In the genomic region with DNA sequence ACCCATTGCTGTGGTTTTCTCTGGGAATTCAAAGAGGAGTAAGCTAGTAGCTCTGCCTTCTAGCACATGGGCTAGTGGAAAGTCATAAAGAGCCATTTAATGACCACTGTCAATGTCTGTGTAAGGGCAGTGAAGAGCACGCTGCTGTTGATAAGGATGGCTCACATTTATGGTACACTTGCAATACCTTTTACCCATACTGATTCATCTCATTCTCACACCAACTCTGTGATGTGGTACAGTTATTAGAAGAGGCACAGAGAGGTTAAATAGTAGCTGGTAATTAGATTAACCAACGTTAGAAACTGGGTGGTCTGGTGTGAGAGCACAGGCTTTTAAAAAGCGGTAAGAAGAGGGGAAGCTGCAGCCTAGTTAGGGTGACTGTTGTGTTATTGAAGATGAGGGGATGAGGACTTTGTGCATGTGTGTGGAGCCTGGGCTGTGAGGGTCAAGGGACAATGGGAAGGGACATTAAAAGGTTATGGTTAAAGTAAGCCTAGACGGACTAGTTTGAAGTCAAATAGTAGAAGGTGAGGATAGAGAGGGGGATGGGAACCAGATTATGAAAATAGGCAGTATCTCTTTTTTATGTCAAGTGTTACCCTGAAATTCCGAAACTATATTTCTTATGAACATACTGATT, we compare ENCODE assay signal across 16 cellular contexts. TPM values are rescaled to one million over a fixed set of nuclear protein-coding genes. Genes with fewer than 3 reads are reported as not detected.
DNase-seq lines count a peak whose midpoint lies in the region; ATAC-seq, FAIRE-seq and TF ChIP-seq lines count a peak whose summit lies in the region.
"Had no signal": no experiment of that assay in that cellular context is flagged by ENCODE, and none has a peak within 500 bp of the region (broad histone marks: within the 10 kb centered on the region; RNA-seq: fewer than 3 reads in every experiment).

No MANE protein-coding gene starts in this region.

- POLR2A ChIA-PET in A549 (lab: Yijun Ruan, JAX): no interaction called here

- H3K36me3 Mint-ChIP-seq in Calu3 (ENCODE audit: insufficient read depth, unreplicated experiment): peaks cover 62% of the 10 kb centered on the region

- H3K27ac Mint-ChIP-seq in Calu3 (ENCODE audit: unreplicated experiment): peak overlapping the region; percentile 25
- H3K27ac Mint-ChIP-seq: HFFc6 had no signal

- TF ChIP-seq EP300 in A549 (IDR thresholded peaks at IDR 0.05): no peak

- WGBS in A549 (ENCODE audit: missing lambda C conversion rate): 64% methylated on average over 5 of the region's 5 CpGs

- H3K9me3 Mint-ChIP-seq in Calu3 (ENCODE audit: low read depth, unreplicated experiment): peaks cover 17% of the 10 kb centered on the region

- no peak for FAIRE-seq in A549 (lab: Jason Lieb, UNC)
- FAIRE-seq: GM19239 had no signal

- no TSS peak for BruUV-seq in Calu3 (replicated peaks; lab: Mats Ljungman, UMichigan)

- TF ChIP-seq RAD21 in A549 (conservative IDR thresholded peaks at IDR 0.05 in 1 of 2, IDR thresholded peaks at IDR 0.05 in 1 of 2): no peak

- H3K9me3 ChIP-seq in A549 (peaks cover 17% of the 10 kb centered on the region), mucosa of descending colon (no peaks in the 10 kb centered on the region)
- H3K9me3 ChIP-seq: left lung, ovary had no signal

- H3K4me3 Mint-ChIP-seq in Calu3 (ENCODE audit: low read depth, unreplicated experiment): peak overlapping the region; percentile 15
- H3K4me3 Mint-ChIP-seq: brain, HFFc6 had no signal

- peaks cover 68% of the 10 kb centered on the region for H3K4me1 Mint-ChIP-seq in Calu3 (ENCODE audit: low read depth, unreplicated experiment)

- H3K27ac ChIP-seq in A549: peak overlapping the region; percentile 74 to 87
- H3K27ac ChIP-seq: left lung, ovary had no signal

- H3K4me1 ChIP-seq in A549: peaks cover 51% of the 10 kb centered on the region
- peaks cover 60% of the 10 kb centered on the region for H3K4me1 ChIP-seq in mucosa of descending colon (ENCODE audit: low read depth)

- H3K27me3 Mint-ChIP-seq in Calu3 (ENCODE audit: unreplicated experiment): no peaks in the 10 kb centered on the region
- H3K27me3 Mint-ChIP-seq: brain had no signal

- TF ChIP-seq POLR2A in A549 (IDR thresholded peaks at IDR 0.05; ENCODE audit: low read length): no peak

- no peaks in the 10 kb centered on the region for H3K36me3 ChIP-seq in mucosa of descending colon (ENCODE audit: low read depth)
- H3K36me3 ChIP-seq: ovary had no signal

- TF ChIP-seq CTCF in A549 (IDR thresholded peaks at IDR 0.05) (no peak), Calu3 (IDR thresholded peaks at IDR 0.05; ENCODE audit: unreplicated experiment) (no peak), mucosa of descending colon (IDR thresholded peaks at IDR 0.05) (no peak)

- DNase-seq in A549 (ENCODE audit: low read depth in 1 of 2, low spot score in 1 of 2): no peak
- DNase-seq in Calu3: no peak
- DNase-seq in SW480 (ENCODE audit: low spot score): peak; percentile 58
- DNase-seq in mucosa of descending colon: no peak
- no peak for DNase-seq in DMS 273 (lab: John Stamatoyannopoulos, UW; ENCODE audit: unreplicated experiment)
- DNase-seq: COR-L47, HFFc6, KG1, left lung, NCI-H2081 treated with DMSO at 0.1 percent for 48 hours, ovary had no signal

- CTCF ChIA-PET in A549 (lab: Yijun Ruan, JAX): interaction anchor here (0.6 to 1.1 kb wide), 4 partner anchors 9 to 60 kb away, joined by 3 to 5 read pairs (median 4); no protein-coding TSS in a partner anchor
- CTCF ChIA-PET in Calu3 (lab: Charles Lee): interaction anchor here (0.6 kb wide), 1 partner anchor 130 kb away, joined by 3 read pairs; no protein-coding TSS in a partner anchor

- intact Hi-C loops in Calu3 (cut with micrococcal nuclease; ENCODE audit: unreplicated experiment): no loop called here
- intact Hi-C loops in mucosa of descending colon (cut with DNase I, micrococcal nuclease): no loop called here

- H3K4me3 ChIP-seq in A549 (no peak overlapping the region), mucosa of descending colon (no peak overlapping the region)
- H3K4me3 ChIP-seq: left lung, ovary had no signal

- H3K4me2 ChIP-seq in A549: peak overlapping the region; percentile 81

- no peak for ATAC-seq in A549
- peak; percentile 34 for ATAC-seq in mucosa of descending colon
- ATAC-seq in HG03378 (IDR thresholded peaks at IDR 0.05; ENCODE audit: unreplicated experiment): no peak
- no peak for ATAC-seq in HG03280 (IDR thresholded peaks at IDR 0.05; ENCODE audit: unreplicated experiment)
- ATAC-seq in GM19395 (IDR thresholded peaks at IDR 0.05; ENCODE audit: unreplicated experiment): no peak
- ATAC-seq: left lung had no signal

TF ChIP-seq in A549, 52 proteins besides CTCF, POLR2A, EP300 and RAD21:
- TF ChIP-seq HOXB13 (CRISPR knock-in tag; IDR thresholded peaks at IDR 0.05; ENCODE audit: low read depth): no peak
- no peak for TF ChIP-seq CHD2 (IDR thresholded peaks at IDR 0.05; ENCODE audit: low read length, partially characterized antibody)
- TF ChIP-seq SREBF2 (IDR thresholded peaks at IDR 0.05): no peak
- no peak for TF ChIP-seq CBX8 (IDR thresholded peaks at IDR 0.05)
- no peak for TF ChIP-seq NFE2L2 (conservative IDR thresholded peaks at IDR 0.05; ENCODE audit: low read length)
- no peak for TF ChIP-seq EHF (CRISPR knock-in tag; IDR thresholded peaks at IDR 0.05)
- TF ChIP-seq MAFK (IDR thresholded peaks at IDR 0.05; ENCODE audit: partially characterized antibody): no peak
- no peak for TF ChIP-seq RNF2 (IDR thresholded peaks at IDR 0.05; ENCODE audit: borderline replicate concordance, low read depth)
- TF ChIP-seq HOXA7 (CRISPR knock-in tag; IDR thresholded peaks at IDR 0.05): no peak

RNA-seq across cellular contexts. Expression of gene RASSF3, which starts 25.2 kb away (rescaled TPM):
- polyA plus RNA-seq in A549 (2011; rRNA removed) (35.4 and 40.1 TPM in 2 replicates), A549 (2017; fragmentation: RNase III; extraction: RNeasy Plus Mini Kit Qiagen cat#74134 plus additional on column Dnase treatment) (19.6 to 20.5 TPM (median 19.7 TPM) in 3 replicates)
- 15.4 and 24.1 TPM in 2 replicates for polyA plus RNA-seq in A549 (2012; cell fraction: cytosol; rRNA removed)
- polyA plus RNA-seq in A549 (2012; cell fraction: nucleus; rRNA removed): 9.9 and 12.2 TPM in 2 replicates
- polyA minus RNA-seq in A549 (2011; rRNA and poly(A)+ RNA removed): 58.8 and 66.8 TPM in 2 replicates
- total RNA-seq in Calu3 (2022) (162 and 179 TPM in 2 replicates), mucosa of descending colon (100 to 1,000 TPM in 1 of 3 donors, 10 to 100 TPM in 2; 88.0 to 331 (median 90.2) TPM)
